In genomic region chr7:107056728-107057473, GRCh38 we compare ENCODE assay signal across 32 cellular contexts.
"Had no signal": no experiment of that assay in that cellular context is flagged by ENCODE, and none has a peak within 500 bp of the region (broad histone marks: within the 10 kb centered on the region; RNA-seq: fewer than 3 reads in every experiment).

No MANE protein-coding gene starts in this region.

- H3K27me3 ChIP-seq: body of pancreas, heart left ventricle, stomach, suprapubic skin, transverse colon had no signal

- H3K36me3 Mint-ChIP-seq: activated naive CD8-positive, alpha-beta T cell; immature natural killer cell; natural killer cell treated with Interleukin-12 subunit alpha and Interleukin-12 subunit beta and Interleukin-15 and Interleukin-18, amount 100 ng/mL, for 72 hours; stimulated activated naive B cell treated with anti-CD40 and anti-IgM and Interleukin-4, amounts not matched to agents 10 μg/mL and 1 μg/mL and 100 μg/mL, for 72 hours had no signal

- H3K36me3 ChIP-seq: heart left ventricle, lower lobe of right lung, stomach, suprapubic skin, transverse colon, WERI-Rb-1 had no signal

- H3K4me1 Mint-ChIP-seq: immature natural killer cell; stimulated activated naive B cell treated with anti-CD40 and anti-IgM and Interleukin-4, amounts not matched to agents 10 μg/mL and 1 μg/mL and 100 μg/mL, for 72 hours had no signal

- H3K27ac Mint-ChIP-seq: activated naive CD8-positive, alpha-beta T cell; effector memory CD8-positive, alpha-beta T cell; immature natural killer cell; natural killer cell treated with Interleukin-12 subunit alpha and Interleukin-12 subunit beta and Interleukin-15 and Interleukin-18, amount 100 ng/mL, for 72 hours; stimulated activated naive B cell treated with anti-CD40 and anti-IgM and Interleukin-4, amounts not matched to agents 10 μg/mL and 1 μg/mL and 100 μg/mL, for 72 hours had no signal

- ATAC-seq: activated CD4-positive, CD25-positive, alpha-beta regulatory T cell treated with anti-CD3 and anti-CD28 coated beads, Interleukin-2, amount 50 U/mL, for 24 hours; body of pancreas; effector memory CD8-positive, alpha-beta T cell; heart left ventricle; left colon; lower lobe of right lung; natural killer cell treated with Interleukin-12 subunit alpha and Interleukin-12 subunit beta and Interleukin-15 and Interleukin-18, amount 100 ng/mL, for 72 hours; sciatic nerve; stimulated activated naive B cell treated with anti-CD40 and anti-IgM and Interleukin-4, amounts not matched to agents 10 μg/mL and 1 μg/mL and 100 μg/mL, for 72 hours had no signal

- H3K4me1 ChIP-seq: body of pancreas, heart left ventricle, lower lobe of right lung, stomach, suprapubic skin, transverse colon had no signal

- H3K4me3 Mint-ChIP-seq: activated naive CD8-positive, alpha-beta T cell; effector memory CD8-positive, alpha-beta T cell; immature natural killer cell; natural killer cell treated with Interleukin-12 subunit alpha and Interleukin-12 subunit beta and Interleukin-15 and Interleukin-18, amount 100 ng/mL, for 72 hours; stimulated activated naive B cell treated with anti-CD40 and anti-IgM and Interleukin-4, amounts not matched to agents 10 μg/mL and 1 μg/mL and 100 μg/mL, for 72 hours had no signal

- H3K27ac ChIP-seq: body of pancreas, coronary artery, heart left ventricle, lower lobe of right lung, stomach, suprapubic skin, WERI-Rb-1 had no signal

- FAIRE-seq: endothelial cell of umbilical vein, small intestine, urothelium cell line had no signal

- DNase-seq: activated CD4-positive, alpha-beta T cell treated with anti-CD3 and anti-CD28 coated beads for 48 hours; activated CD4-positive, alpha-beta T cell treated with anti-CD3 and anti-CD28 coated beads, Interleukin-2, amount 50 U/mL, for 48 hours; activated CD8-positive, alpha-beta memory T cell treated with anti-CD3 and anti-CD28 coated beads for 24 hours; activated effector memory CD4-positive, alpha-beta T cell treated with Interleukin-2 at 50 U/mL for 16 hours; activated naive CD4-positive, alpha-beta T cell treated with Interleukin-2 at 50 U/mL for 16 hours; aorta; body of pancreas; effector memory CD8-positive, alpha-beta T cell; foreskin fibroblast; heart left ventricle; hypothalamus; immature natural killer cell; kidney; left colon; lower lobe of right lung; mesendoderm; retina; small intestine; stimulated activated CD4-positive, alpha-beta T cell treated with anti-CD3 and anti-CD28 coated beads, Interleukin-2, amount 100 ng/mL, for 24 hours; stimulated activated naive B cell treated with anti-CD40 and anti-IgM and Interleukin-4, amounts not matched to agents 10 μg/mL and 1 μg/mL and 100 μg/mL, for 72 hours; stomach; T-helper 9 cell; transverse colon; WERI-Rb-1 had no signal

- H3K4me3 ChIP-seq: body of pancreas, coronary artery, heart left ventricle, lower lobe of right lung, stomach, suprapubic skin, transverse colon had no signal

- H3K9me3 Mint-ChIP-seq: effector memory CD8-positive, alpha-beta T cell; natural killer cell treated with Interleukin-12 subunit alpha and Interleukin-12 subunit beta and Interleukin-15 and Interleukin-18, amount 100 ng/mL, for 72 hours had no signal

- H3K9me3 ChIP-seq: body of pancreas, lower lobe of right lung, stomach, suprapubic skin, transverse colon had no signal
